In the genomic region with DNA sequence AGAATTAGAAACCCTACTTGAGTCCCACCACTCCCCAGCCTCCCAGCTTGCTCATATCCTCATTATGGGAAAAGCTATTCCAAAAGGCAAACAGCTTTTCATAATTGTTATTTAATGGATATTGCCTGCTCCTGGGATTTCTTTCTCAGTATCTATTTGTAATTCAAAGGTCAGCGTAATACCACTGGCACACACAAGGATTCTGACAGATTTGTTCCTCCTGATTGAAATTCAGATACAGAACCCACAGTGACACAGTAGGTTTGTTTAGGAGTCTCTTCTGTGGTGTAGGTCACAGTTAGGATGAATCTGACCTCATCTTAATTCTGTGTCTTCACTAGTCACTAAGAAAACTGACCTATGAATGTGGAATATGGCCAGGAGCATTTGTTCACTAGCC, we compare ENCODE assay signal across 33 cellular contexts.
"Had no signal": no experiment of that assay in that cellular context is flagged by ENCODE, and none has a peak within 500 bp of the region (broad histone marks: within the 10 kb centered on the region; RNA-seq: fewer than 3 reads in every experiment).

No MANE protein-coding gene starts in this region.

- H3K27me3 ChIP-seq: ascending aorta, breast epithelium, cardiac muscle cell had no signal

- H3K36me3 ChIP-seq: ascending aorta, breast epithelium, cardiac muscle cell, WERI-Rb-1 had no signal

- H3K9me3 ChIP-seq: ascending aorta, breast epithelium had no signal

- H3K4me1 ChIP-seq: ascending aorta, breast epithelium had no signal

- H3K27ac Mint-ChIP-seq: activated CD4-positive, alpha-beta memory T cell treated with anti-CD3 and anti-CD28 coated beads, Interleukin-2, amount 10 ng/mL, durations not matched to agents 7 days and 5 days; activated CD4-positive, alpha-beta T cell treated with anti-CD3 and anti-CD28 coated beads for 36 hours; activated CD4-positive, alpha-beta T cell treated with anti-CD3 and anti-CD28 coated beads, Interleukin-2, amount 10 ng/mL, durations not matched to agents 24 days and 14 days; activated naive CD4-positive, alpha-beta T cell treated with anti-CD3 and anti-CD28 coated beads, Interleukin-2, amount 10 ng/mL, durations not matched to agents 7 days and 5 days; activated naive CD4-positive, alpha-beta T cell treated with anti-CD3 and anti-CD28 coated beads, Interleukin-2, amount 50 U/mL, for 72 hours; activated naive CD8-positive, alpha-beta T cell treated with anti-CD3 and anti-CD28 coated beads, Interleukin-2, amount 10 ng/mL, durations not matched to agents 7 days and 5 days; activated T-cell treated with anti-CD3 and anti-CD28 coated beads, Interleukin-2, amount 50 U/mL, for 24 hours; activated T-cell treated with anti-CD3 and anti-CD28 coated beads, Interleukin-2, amount 50 U/mL, for 72 hours; dendritic cell treated with granulocyte-macrophage colony-stimulating factor and Interleukin-4, amounts not matched to agents 40 ng/mL and 50 ng/mL, for 4 days; endodermal cell; T-helper 17 cell; T-helper 2 cell treated with Interferon-gamma antibody and Interleukin-4, amounts not matched to agents 5 μg/mL and 100 μg/mL, for 36 hours had no signal

- H3K27ac ChIP-seq: ascending aorta, breast epithelium, cardiac muscle cell, coronary artery, dorsolateral prefrontal cortex, WERI-Rb-1 had no signal

- H3K4me3 Mint-ChIP-seq: activated CD4-positive, alpha-beta memory T cell treated with anti-CD3 and anti-CD28 coated beads, Interleukin-2, amount 10 ng/mL, durations not matched to agents 7 days and 5 days; activated CD4-positive, alpha-beta T cell treated with anti-CD3 and anti-CD28 coated beads for 36 hours; activated CD4-positive, alpha-beta T cell treated with anti-CD3 and anti-CD28 coated beads, Interleukin-2, amount 10 ng/mL, durations not matched to agents 24 days and 14 days; activated naive CD4-positive, alpha-beta T cell treated with anti-CD3 and anti-CD28 coated beads, Interleukin-2, amount 10 ng/mL, durations not matched to agents 7 days and 5 days; activated naive CD8-positive, alpha-beta T cell treated with anti-CD3 and anti-CD28 coated beads, Interleukin-2, amount 10 ng/mL, durations not matched to agents 7 days and 5 days; activated T-cell treated with anti-CD3 and anti-CD28 coated beads, Interleukin-2, amount 50 U/mL, for 24 hours; activated T-cell treated with anti-CD3 and anti-CD28 coated beads, Interleukin-2, amount 50 U/mL, for 72 hours; dendritic cell treated with granulocyte-macrophage colony-stimulating factor and Interleukin-4, amounts not matched to agents 40 ng/mL and 50 ng/mL, for 4 days; endodermal cell; T-helper 17 cell; T-helper 2 cell treated with Interferon-gamma antibody and Interleukin-4, amounts not matched to agents 5 μg/mL and 100 μg/mL, for 36 hours had no signal

- H3K9me3 Mint-ChIP-seq: activated CD4-positive, alpha-beta memory T cell treated with anti-CD3 and anti-CD28 coated beads, Interleukin-2, amount 10 ng/mL, durations not matched to agents 7 days and 5 days; activated CD4-positive, alpha-beta T cell treated with anti-CD3 and anti-CD28 coated beads, Interleukin-2, amount 10 ng/mL, durations not matched to agents 24 days and 14 days; activated naive CD4-positive, alpha-beta T cell treated with anti-CD3 and anti-CD28 coated beads, Interleukin-2, amount 10 ng/mL, durations not matched to agents 7 days and 5 days; activated naive CD4-positive, alpha-beta T cell treated with anti-CD3 and anti-CD28 coated beads, Interleukin-2, amount 50 U/mL, for 72 hours; activated naive CD8-positive, alpha-beta T cell treated with anti-CD3 and anti-CD28 coated beads, Interleukin-2, amount 10 ng/mL, durations not matched to agents 7 days and 5 days; activated T-cell treated with anti-CD3 and anti-CD28 coated beads, Interleukin-2, amount 50 U/mL, for 24 hours; activated T-cell treated with anti-CD3 and anti-CD28 coated beads, Interleukin-2, amount 50 U/mL, for 72 hours; dendritic cell treated with granulocyte-macrophage colony-stimulating factor and Interleukin-4, amounts not matched to agents 40 ng/mL and 50 ng/mL, for 4 days; endodermal cell; T-helper 2 cell treated with Interferon-gamma antibody and Interleukin-4, amounts not matched to agents 5 μg/mL and 100 μg/mL, for 36 hours had no signal

- DNase-seq: activated CD4-positive, alpha-beta memory T cell treated with anti-CD3 and anti-CD28 coated beads, Interleukin-2, amount 10 ng/mL, durations not matched to agents 7 days and 5 days; activated CD4-positive, alpha-beta T cell treated with anti-CD3 and anti-CD28 coated beads for 36 hours; activated CD4-positive, alpha-beta T cell treated with anti-CD3 and anti-CD28 coated beads, Interleukin-2, amount 10 ng/mL, durations not matched to agents 24 days and 14 days; activated CD4-positive, CD25-positive, alpha-beta regulatory T cell; activated CD4-positive, CD25-positive, alpha-beta regulatory T cell treated with anti-CD3 and anti-CD28 coated beads, Interleukin-2, amount 50 U/mL, for 72 hours; activated CD8-positive, alpha-beta memory T cell treated with anti-CD3 and anti-CD28 coated beads, Interleukin-2, amount 50 U/mL, for 48 hours; activated gamma-delta T cell; activated naive CD4-positive, alpha-beta T cell; activated naive CD4-positive, alpha-beta T cell treated with anti-CD3 and anti-CD28 coated beads, Interleukin-2, amount 10 ng/mL, durations not matched to agents 7 days and 5 days; activated naive CD8-positive, alpha-beta T cell treated with anti-CD3 and anti-CD28 coated beads, Interleukin-2, amount 10 ng/mL, durations not matched to agents 7 days and 5 days; activated T-cell treated with anti-CD3 and anti-CD28 coated beads for 4 hours; activated T-cell treated with anti-CD3 and anti-CD28 coated beads, Interleukin-2, amount 50 U/mL, for 24 hours; activated T-cell treated with anti-CD3 and anti-CD28 coated beads, Interleukin-2, amount 50 U/mL, for 72 hours; central memory CD4-positive, alpha-beta T cell; cerebellar nuclear complex; dorsolateral prefrontal cortex; effector memory CD4-positive, alpha-beta T cell; endodermal cell; foreskin fibroblast; T-helper 1 cell; T-helper 17 cell; T1000; WERI-Rb-1 had no signal

- H3K4me1 Mint-ChIP-seq: activated CD4-positive, alpha-beta memory T cell treated with anti-CD3 and anti-CD28 coated beads, Interleukin-2, amount 10 ng/mL, durations not matched to agents 7 days and 5 days; activated CD4-positive, alpha-beta T cell treated with anti-CD3 and anti-CD28 coated beads for 36 hours; activated CD4-positive, alpha-beta T cell treated with anti-CD3 and anti-CD28 coated beads, Interleukin-2, amount 10 ng/mL, durations not matched to agents 24 days and 14 days; activated naive CD4-positive, alpha-beta T cell treated with anti-CD3 and anti-CD28 coated beads, Interleukin-2, amount 10 ng/mL, durations not matched to agents 7 days and 5 days; activated naive CD8-positive, alpha-beta T cell treated with anti-CD3 and anti-CD28 coated beads, Interleukin-2, amount 10 ng/mL, durations not matched to agents 7 days and 5 days; T-helper 17 cell had no signal

- H3K27me3 Mint-ChIP-seq: activated CD4-positive, alpha-beta memory T cell treated with anti-CD3 and anti-CD28 coated beads, Interleukin-2, amount 10 ng/mL, durations not matched to agents 7 days and 5 days; activated CD4-positive, alpha-beta T cell treated with anti-CD3 and anti-CD28 coated beads, Interleukin-2, amount 10 ng/mL, durations not matched to agents 24 days and 14 days; activated naive CD4-positive, alpha-beta T cell treated with anti-CD3 and anti-CD28 coated beads, Interleukin-2, amount 10 ng/mL, durations not matched to agents 7 days and 5 days; activated naive CD8-positive, alpha-beta T cell treated with anti-CD3 and anti-CD28 coated beads, Interleukin-2, amount 10 ng/mL, durations not matched to agents 7 days and 5 days; dendritic cell treated with granulocyte-macrophage colony-stimulating factor and Interleukin-4, amounts not matched to agents 40 ng/mL and 50 ng/mL, for 4 days had no signal

- ATAC-seq: activated CD4-positive, alpha-beta T cell treated with anti-CD3 and anti-CD28 coated beads for 36 hours; activated naive CD4-positive, alpha-beta T cell treated with anti-CD3 and anti-CD28 coated beads, Interleukin-2, amount 50 U/mL, for 72 hours; activated T-cell treated with anti-CD3 and anti-CD28 coated beads, Interleukin-2, amount 50 U/mL, for 72 hours; esophagus mucosa; T-helper 17 cell had no signal

- H3K4me3 ChIP-seq: ascending aorta, breast epithelium, cardiac muscle cell, coronary artery, dorsolateral prefrontal cortex had no signal

- FAIRE-seq: frontal cortex had no signal

- H3K36me3 Mint-ChIP-seq: activated naive CD4-positive, alpha-beta T cell treated with anti-CD3 and anti-CD28 coated beads, Interleukin-2, amount 10 ng/mL, durations not matched to agents 7 days and 5 days; activated naive CD4-positive, alpha-beta T cell treated with anti-CD3 and anti-CD28 coated beads, Interleukin-2, amount 50 U/mL, for 72 hours; activated naive CD8-positive, alpha-beta T cell treated with anti-CD3 and anti-CD28 coated beads, Interleukin-2, amount 10 ng/mL, durations not matched to agents 7 days and 5 days; brain had no signal
